Comparison of ENCODE assay signal across 23 cellular contexts in the genomic region with DNA sequence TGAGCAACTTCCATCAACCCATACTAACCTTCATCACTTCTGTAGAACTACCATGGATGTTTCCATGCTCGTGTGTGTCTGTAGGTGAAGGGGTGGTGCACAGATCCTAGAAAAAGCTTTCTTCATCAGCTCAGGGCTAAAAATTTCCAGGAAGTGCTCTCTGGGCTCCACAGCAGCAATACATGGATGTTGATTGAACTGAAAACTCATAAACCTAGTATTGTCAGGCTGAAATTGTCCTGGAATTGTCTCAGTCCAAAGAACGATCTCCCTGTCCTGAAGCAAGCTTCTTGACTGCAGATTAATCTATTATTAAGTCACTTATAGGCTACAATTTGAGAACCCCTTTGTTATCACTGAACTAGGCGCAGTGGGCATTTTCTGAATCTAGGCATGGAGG. TPM values are rescaled to one million over a fixed set of nuclear protein-coding genes. Genes with fewer than 3 reads are reported as not detected.
DNase-seq lines count a peak whose midpoint lies in the region; ATAC-seq, FAIRE-seq and TF ChIP-seq lines count a peak whose summit lies in the region.
"Had no signal": no experiment of that assay in that cellular context is flagged by ENCODE, and none has a peak within 500 bp of the region (broad histone marks: within the 10 kb centered on the region; RNA-seq: fewer than 3 reads in every experiment).

No MANE protein-coding gene starts in this region.

- RAD21 ChIA-PET in HCT116 (lab: Charles Lee; ENCODE audit: low non-redundant PET in 1 of 2, low total read pairs in 2 of 2, uncharacterized antibody in 2 of 2, unreplicated experiment in 2 of 2) = interaction anchor here in 1 of 2 experiments (1.1 kb wide), 1 partner anchor 286 kb away, joined by 4 read pairs; no protein-coding TSS in a partner anchor

- dilution Hi-C loops in endothelial cell of umbilical vein (cut with MboI; ENCODE audit: extremely low pct_ligation_motif_present, low sequenced_read_pairs) = no loop called here

- ATAC-seq in HCT116 (no peak; the same call in none of the 2 replicates), GM18858 (IDR thresholded peaks at IDR 0.05; ENCODE audit: unreplicated experiment) (no peak)
- no peak for ATAC-seq in effector memory CD8-positive, alpha-beta T cell (replicated peaks)

- intact Hi-C loops in HCT116 (cut with micrococcal nuclease) = no loop called here
- intact Hi-C loops in endothelial cell of umbilical vein (cut with micrococcal nuclease) = loop anchor here (2.0 kb wide), 1 partner anchor 40 kb away; the partner anchor contains the start of gene ENO4

- H2AFZ ChIP-seq in HCT116 (ENCODE audit: low read depth, low read length, poor library complexity, severe bottlenecking) (no peak overlapping the region), endothelial cell of umbilical vein (ENCODE audit: low read depth, low read length) (no peak overlapping the region), parathyroid adenoma (peak overlapping the region; percentile 68)

- peaks cover 0 to 13% of the 10 kb centered on the region in 2 donors for H3K27me3 Mint-ChIP-seq in effector memory CD8-positive, alpha-beta T cell

- H3K4me2 ChIP-seq in HCT116 (ENCODE audit: low read length) = peak overlapping the region; percentile 57
- H3K4me2 ChIP-seq in endothelial cell of umbilical vein (ENCODE audit: insufficient read depth, low read length) = no peak overlapping the region
- no peak overlapping the region for H3K4me2 ChIP-seq in parathyroid adenoma (ENCODE audit: low read length)

- no peak for TF ChIP-seq RAD21 in HCT116 (IDR thresholded peaks at IDR 0.05; ENCODE audit: low read depth)

- H3K36me3 Mint-ChIP-seq in effector memory CD8-positive, alpha-beta T cell (ENCODE audit: insufficient read depth) = no peaks in the 10 kb centered on the region
- H3K36me3 Mint-ChIP-seq: CD8-positive, alpha-beta memory T cell had no signal

- no peaks in the 10 kb centered on the region for H3K9me1 ChIP-seq in endothelial cell of umbilical vein (replicated peaks; ENCODE audit: control insufficient read depth, extremely low read depth, insufficient read depth, low read length)

- no peak for DNase-seq in HCT116 (ENCODE audit: low read depth, low spot score)
- no peak for DNase-seq in RWPE1 (ENCODE audit: low spot score)
- DNase-seq in endothelial cell of umbilical vein (ENCODE audit: low read depth, low spot score) = no peak
- DNase-seq in NCI-H2107 (lab: John Stamatoyannopoulos, UW) = no peak
- DNase-seq in activated naive CD4-positive, alpha-beta T cell (lab: John Stamatoyannopoulos, UW) = no peak
- no peak for DNase-seq in effector memory CD8-positive, alpha-beta T cell
- DNase-seq: activated effector memory CD4-positive, alpha-beta T cell treated with Interleukin-2 at 50 U/mL for 16 hours; CD8-positive, alpha-beta memory T cell; DND-41; NCI-H1417 treated with DMSO at 0.1 percent for 48 hours; NCI-H526 treated with DMSO at 0.1 percent for 48 hours; stimulated activated naive CD4-positive, alpha-beta T cell; T-helper 2 cell had no signal

- peaks cover 0 to 2% of the 10 kb centered on the region in 2 donors for H3K4me1 Mint-ChIP-seq in effector memory CD8-positive, alpha-beta T cell (ENCODE audit: low read depth in 2 of 2)
- H3K4me1 Mint-ChIP-seq: CD8-positive, alpha-beta memory T cell had no signal

- H3K79me2 ChIP-seq in HCT116 (ENCODE audit: insufficient read depth, low read length) (no peaks in the 10 kb centered on the region), endothelial cell of umbilical vein (ENCODE audit: control insufficient read depth, insufficient read depth, low read length) (no peaks in the 10 kb centered on the region), parathyroid adenoma (no peaks in the 10 kb centered on the region)

- H3K27ac ChIP-seq in HCT116 (ENCODE audit: low read depth, low read length) = peak overlapping the region; percentile 36; the same call in 1 of the 2 replicates
- H3K27ac ChIP-seq in RWPE1 = peak overlapping the region; percentile 79; the same call in 1 of the 2 replicates
- peak overlapping the region; percentile 23 for H3K27ac ChIP-seq in endothelial cell of umbilical vein (ENCODE audit: insufficient read depth, low read depth, low read length)
- H3K27ac ChIP-seq in parathyroid adenoma = peak overlapping the region; percentile 83
- H3K27ac ChIP-seq: gastroesophageal sphincter, prostate gland, VCaP had no signal

- H3K9me3 ChIP-seq in HCT116 (ENCODE audit: control insufficient read depth in 1 of 2, insufficient read depth in 1 of 2, low read depth in 1 of 2, low read length in 2 of 2) (no peaks in the 10 kb centered on the region), endothelial cell of umbilical vein (replicated peaks; ENCODE audit: control insufficient read depth, insufficient read depth, low read length) (no peaks in the 10 kb centered on the region), parathyroid adenoma (ENCODE audit: control insufficient read depth, low read length) (no peaks in the 10 kb centered on the region)
- H3K9me3 ChIP-seq: gastroesophageal sphincter, prostate gland had no signal

- TF ChIP-seq POLR2A in HCT116 (IDR thresholded peaks at IDR 0.05; ENCODE audit: borderline replicate concordance, extremely low read depth, insufficient read depth, insufficient read length) (no peak), endothelial cell of umbilical vein (IDR thresholded peaks at IDR 0.05; ENCODE audit: low read depth, low read length) (no peak)

- BruUV-seq in HCT116 (replicated peaks; lab: Mats Ljungman, UMichigan) (no TSS peak), endothelial cell of umbilical vein (replicated peaks; lab: Mats Ljungman, UMichigan) (no TSS peak)

- CTCF ChIA-PET in HCT116 (lab: Charles Lee) = interaction anchor here (1.0 to 1.1 kb wide), 2 partner anchors 14 to 279 kb away, joined by 4 to 5 read pairs; no protein-coding TSS in a partner anchor
- CTCF ChIA-PET in RWPE1 (lab: Yijun Ruan, JAX) = interaction anchor here (1.1 kb wide), 1 partner anchor 93 kb away, joined by 3 read pairs; no protein-coding TSS in a partner anchor
- CTCF ChIA-PET in endothelial cell of umbilical vein (lab: Charles Lee) = interaction anchor here (1.1 to 1.5 kb wide), 4 partner anchors 12 to 286 kb away, joined by 3 to 7 read pairs (median 4); no protein-coding TSS in a partner anchor

- no peak for TF ChIP-seq CTCF in HCT116 (IDR thresholded peaks at IDR 0.05 in 2 of 3, conservative IDR thresholded peaks at IDR 0.05 in 1 of 3; ENCODE audit: borderline replicate concordance in 1 of 3, insufficient read depth in 1 of 3, low read depth in 2 of 3, low read length in 2 of 3)
- no peak for TF ChIP-seq CTCF in RWPE1 (conservative IDR thresholded peaks at IDR 0.05; ENCODE audit: low read depth)
- no peak for TF ChIP-seq CTCF in endothelial cell of umbilical vein (IDR thresholded peaks at IDR 0.05; ENCODE audit: extremely low read depth in 1 of 2, insufficient read depth in 1 of 2, low read depth in 1 of 2, low read length in 2 of 2)
- no peak for TF ChIP-seq CTCF in parathyroid adenoma (IDR thresholded peaks at IDR 0.05)

- FAIRE-seq in endothelial cell of umbilical vein (lab: Jason Lieb, UNC) = no peak
- FAIRE-seq: GM12892, small intestine had no signal

- peaks cover 7 to 23% of the 10 kb centered on the region in 2 experiments; a peak in 3 of 4 replicates for H3K36me3 ChIP-seq in HCT116 (ENCODE audit: control insufficient read depth in 1 of 2, insufficient read depth in 2 of 2, low read length in 2 of 2)
- H3K36me3 ChIP-seq in endothelial cell of umbilical vein (ENCODE audit: control insufficient read depth in 2 of 2, extremely low read depth in 1 of 2, insufficient read depth in 2 of 2, low read length in 2 of 2) = peaks cover 0 to 1% of the 10 kb centered on the region in 2 experiments
- no peaks in the 10 kb centered on the region for H3K36me3 ChIP-seq in parathyroid adenoma (ENCODE audit: control insufficient read depth, insufficient read depth, low read length)
- H3K36me3 ChIP-seq: gastroesophageal sphincter, prostate gland had no signal

- POLR2A ChIA-PET in HCT116 (lab: Charles Lee) (no interaction called here), RWPE1 (lab: Yijun Ruan, JAX; ENCODE audit: low non-redundant PET) (no interaction called here), endothelial cell of umbilical vein (lab: Charles Lee) (no interaction called here)

- H3K9ac ChIP-seq in HCT116 (ENCODE audit: low read length) (peak overlapping the region; percentile 13; the same call in 1 of the 2 replicates), endothelial cell of umbilical vein (replicated peaks; ENCODE audit: extremely low read depth, insufficient read depth, low read length) (no peak overlapping the region), parathyroid adenoma (no peak overlapping the region)

- H3K4me3 ChIP-seq in HCT116 (replicated peaks in 1 of 2; ENCODE audit: low read depth in 1 of 2, low read length in 2 of 2) (peak overlapping the region in 1 of 2 experiments; percentile 2; a peak in 1 of 4 replicates), endothelial cell of umbilical vein (replicated peaks in 1 of 3; ENCODE audit: insufficient read depth in 1 of 3, low read depth in 1 of 3, low read length in 3 of 3) (no peak overlapping the region), parathyroid adenoma (ENCODE audit: low read depth, low read length) (no peak overlapping the region)
- H3K4me3 ChIP-seq: gastroesophageal sphincter, prostate gland had no signal

- H3K27me3 ChIP-seq in HCT116 (ENCODE audit: insufficient read depth, low read length) (no peaks in the 10 kb centered on the region), endothelial cell of umbilical vein (ENCODE audit: control insufficient read depth in 2 of 2, insufficient read depth in 2 of 2, low read length in 2 of 2) (no peaks in the 10 kb centered on the region), parathyroid adenoma (ENCODE audit: control insufficient read depth, insufficient read depth, low read length) (no peaks in the 10 kb centered on the region)
- H3K27me3 ChIP-seq: gastroesophageal sphincter had no signal

- H4K20me1 ChIP-seq in HCT116 (ENCODE audit: insufficient read depth) = no peaks in the 10 kb centered on the region
- no peaks in the 10 kb centered on the region for H4K20me1 ChIP-seq in endothelial cell of umbilical vein (replicated peaks; ENCODE audit: control insufficient read depth, extremely low read depth, insufficient read depth, low read length)

- no peak overlapping the region for H3K4me3 Mint-ChIP-seq in effector memory CD8-positive, alpha-beta T cell
- H3K4me3 Mint-ChIP-seq: CD8-positive, alpha-beta memory T cell; nephron had no signal

- no peaks in the 10 kb centered on the region for H3K9me3 Mint-ChIP-seq in effector memory CD8-positive, alpha-beta T cell
- H3K9me3 Mint-ChIP-seq: CD8-positive, alpha-beta memory T cell; nephron had no signal

- H3K4me1 ChIP-seq in HCT116 (ENCODE audit: control insufficient read depth in 1 of 2, insufficient read depth in 2 of 2, low read length in 2 of 2) (peaks cover 14 to 21% of the 10 kb centered on the region in 2 experiments), endothelial cell of umbilical vein (ENCODE audit: control insufficient read depth, extremely low read depth, insufficient read depth, low read length) (peaks cover 40% of the 10 kb centered on the region), parathyroid adenoma (peaks cover 42% of the 10 kb centered on the region)
- H3K4me1 ChIP-seq: prostate gland had no signal

- H3K27ac Mint-ChIP-seq in effector memory CD8-positive, alpha-beta T cell = no peak overlapping the region

- no peaks in the 10 kb centered on the region for H3K9me2 ChIP-seq in HCT116 (ENCODE audit: insufficient read depth)

RNA-seq across cellular contexts. Expression of gene ENO4, which starts 39.8 kb away (rescaled TPM):
- total RNA-seq in HCT116 (2021; ENCODE audit: unreplicated experiment) (0.22 TPM), endothelial cell of umbilical vein (not detected in 2 replicates)
- 0.31 and 0.51 TPM in 2 replicates for polyA plus RNA-seq in HCT116 (2012)
- polyA plus RNA-seq in endothelial cell of umbilical vein = 0.08 TPM in 1 of 2 replicates, not detected in the other
- 0.05 and 0.08 TPM in 2 replicates for polyA plus RNA-seq in endothelial cell of umbilical vein (2011; cell fraction: cytosol; rRNA removed)
- polyA plus RNA-seq in endothelial cell of umbilical vein (2011; cell fraction: nucleus; rRNA removed) = 0.07 and 0.10 TPM in 2 replicates
- polyA plus RNA-seq in endothelial cell of umbilical vein (2012) = 0.23 and 0.78 TPM in 2 replicates
- not detected in 2 replicates for polyA minus RNA-seq in endothelial cell of umbilical vein
- not detected for polyA minus RNA-seq in endothelial cell of umbilical vein (2011; cell fraction: cytosol; rRNA and poly(A)+ RNA removed)
- polyA minus RNA-seq in endothelial cell of umbilical vein (2011; cell fraction: nucleus; rRNA and poly(A)+ RNA removed) = not detected in 2 replicates
- total RNA-seq: cardiac septum; CD8-positive, alpha-beta memory T cell; OCI-LY7 had no signal
- polyA plus RNA-seq: CD8-positive, alpha-beta memory T cell had no signal

Comparison
In these comparisons a context has a peak if more than half of its experiments do, and no peak if none do; other contexts are left out.
1. H3K27ac ChIP-seq: peak in every context shown above with its lines; median percentile 83 in parathyroid adenoma; 79 in RWPE1; 36 in HCT116; 23 in endothelial cell of umbilical vein.